ENCODE assay signal across 22 cellular contexts in genomic region chr5:124584991-124585715, GRCh38.
DNase-seq lines count a peak whose midpoint lies in the region; ATAC-seq, FAIRE-seq and TF ChIP-seq lines count a peak whose summit lies in the region.
"Had no signal": no experiment of that assay in that cellular context is flagged by ENCODE, and none has a peak within 500 bp of the region (broad histone marks: within the 10 kb centered on the region; RNA-seq: fewer than 3 reads in every experiment).

No MANE protein-coding gene starts in this region.

- POLR2A ChIA-PET in K562 (lab: Yijun Ruan, JAX) = interaction anchor here (0.6 to 0.8 kb wide), 3 partner anchors 9 to 1592 kb away, joined by 3 read pairs; no protein-coding TSS in a partner anchor

- H3K27me3 Mint-ChIP-seq in activated naive CD4-positive, alpha-beta T cell treated with anti-CD3 and anti-CD28 coated beads for 36 hours (ENCODE audit: low read depth) = peaks cover 6% of the 10 kb centered on the region
- H3K27me3 Mint-ChIP-seq in stimulated activated memory B cell treated with anti-CD40 and anti-IgM and Interleukin-4, amounts not matched to agents 10 μg/mL and 1 μg/mL and 100 μg/mL, for 72 hours = no peaks in the 10 kb centered on the region
- H3K27me3 Mint-ChIP-seq: CD4-positive, alpha-beta memory T cell; central memory CD8-positive, alpha-beta T cell; T-cell had no signal

- no peak for TF ChIP-seq CTCF in K562 (IDR thresholded peaks at IDR 0.05 in 2 of 3, conservative IDR thresholded peaks at IDR 0.05 in 1 of 3; ENCODE audit: insufficient read depth in 2 of 3, low read depth in 1 of 3, low read length in 3 of 3)

- CTCF ChIA-PET in activated naive CD4-positive, alpha-beta T cell treated with anti-CD3 and anti-CD28 coated beads for 36 hours (lab: Charles Lee) = no interaction called here
- CTCF ChIA-PET in K562 (lab: Yijun Ruan, JAX; ENCODE audit: low intra/inter-chr PET ratio) = no interaction called here

- H3K4me1 ChIP-seq in K562 (replicated peaks in 1 of 2; ENCODE audit: control insufficient read depth in 2 of 2, insufficient read depth in 2 of 2, low read length in 2 of 2) = peaks cover 0 to 10% of the 10 kb centered on the region in 2 experiments; a peak in 2 of 5 replicates
- H3K4me1 ChIP-seq: uterus had no signal

- intact Hi-C loops in activated naive CD4-positive, alpha-beta T cell treated with anti-CD3 and anti-CD28 coated beads for 36 hours (cut with micrococcal nuclease) = loop anchor here (1.0 to 5.0 kb wide), 3 partner anchors 58 to 1862 kb away; no protein-coding TSS in a partner anchor
- intact Hi-C loops in K562 (cut with micrococcal nuclease) = no loop called here

- peak; percentile 48 for DNase-seq in activated naive CD4-positive, alpha-beta T cell treated with anti-CD3 and anti-CD28 coated beads for 36 hours
- DNase-seq in activated naive CD4-positive, alpha-beta T cell treated with Interleukin-2 at 50 U/mL for 16 hours = no peak
- DNase-seq in K562 (ENCODE audit: extremely low read depth in 1 of 4, low spot score in 3 of 4) = peak in 1 of 4 experiments; percentile 16
- DNase-seq in NCI-H748 (lab: John Stamatoyannopoulos, UW; ENCODE audit: unreplicated experiment) = no peak
- DNase-seq in GM19239 (ENCODE audit: insufficient read length, low spot score) = no peak
- no peak for DNase-seq in globus pallidus (ENCODE audit: low spot score)
- DNase-seq: activated effector memory CD4-positive, alpha-beta T cell treated with Interleukin-2 at 50 U/mL for 16 hours; amniotic stem cell; CD4-positive, alpha-beta memory T cell; DND-41; glutamatergic neuron; left lung; NCI-H226; T-cell; uterus had no signal

- H3K27ac Mint-ChIP-seq in activated naive CD4-positive, alpha-beta T cell treated with anti-CD3 and anti-CD28 coated beads for 36 hours = no peak overlapping the region
- peak overlapping the region; percentile 83 for H3K27ac Mint-ChIP-seq in stimulated activated memory B cell treated with anti-CD40 and anti-IgM and Interleukin-4, amounts not matched to agents 10 μg/mL and 1 μg/mL and 100 μg/mL, for 72 hours
- H3K27ac Mint-ChIP-seq: CD4-positive, alpha-beta memory T cell had no signal

- no peak overlapping the region for H3K4me2 ChIP-seq in K562 (ENCODE audit: insufficient read depth, low read length)

- FAIRE-seq in K562 (lab: Jason Lieb, UNC) = no peak
- no peak for FAIRE-seq in GM19239 (lab: Jason Lieb, UNC)
- FAIRE-seq: GM18507 had no signal

- 0 out of 5 replicates have a peak, but pooled peaks cover 0 to 6% of the 10 kb centered on the region in 2 experiments for H3K27me3 ChIP-seq in K562 (ENCODE audit: control insufficient read depth in 2 of 2, insufficient read depth in 2 of 2, low read length in 2 of 2)
- H3K27me3 ChIP-seq: esophagus muscularis mucosa, left lung, neutrophil, uterus had no signal

- TF ChIP-seq EP300 in K562 (IDR thresholded peaks at IDR 0.05; ENCODE audit: low read length) = no peak

- no TSS peak for BruUV-seq in K562 (replicated peaks; lab: Mats Ljungman, UMichigan)

- TF ChIP-seq RAD21 in K562 (CRISPR knock-in tag; conservative IDR thresholded peaks at IDR 0.05 in 1 of 2, IDR thresholded peaks at IDR 0.05 in 1 of 2) = no peak

- WGBS in K562 (ENCODE audit: insufficient coverage, low coverage, missing lambda C conversion rate) = 14% methylated on average over 4 of the region's 4 CpGs

- H3K27ac ChIP-seq in K562 (ENCODE audit: extremely low read depth, low read depth, low read length) = no peak overlapping the region
- H3K27ac ChIP-seq: esophagus muscularis mucosa, neutrophil, uterus, VCaP had no signal

- no peak overlapping the region for H3K9ac ChIP-seq in K562 (ENCODE audit: insufficient read depth in 1 of 2, low read depth in 2 of 2, low read length in 2 of 2)

- no peak overlapping the region for H3K4me3 ChIP-seq in K562
- H3K4me3 ChIP-seq: esophagus muscularis mucosa, left lung, uterus had no signal

- in situ Hi-C loops in K562 (cut with MboI) = no loop called here

- H3K79me2 ChIP-seq in K562 (ENCODE audit: control insufficient read depth, insufficient read depth, low read length) = no peaks in the 10 kb centered on the region

- H2AFZ ChIP-seq in K562 (ENCODE audit: low read depth, low read length) = no peak overlapping the region

- H3K9me3 ChIP-seq in K562 (replicated peaks; ENCODE audit: control insufficient read depth, insufficient read depth, low read depth, low read length) = no peaks in the 10 kb centered on the region
- H3K9me3 ChIP-seq: neutrophil, uterus had no signal

- ATAC-seq in HG03432 (IDR thresholded peaks at IDR 0.05; ENCODE audit: unreplicated experiment) (peak; percentile 13), K562 (no peak)
- peak; percentile 38 for ATAC-seq in stimulated activated memory B cell treated with anti-CD40 and anti-IgM and Interleukin-4, amounts not matched to agents 10 μg/mL and 1 μg/mL and 100 μg/mL, for 72 hours
- ATAC-seq: T-cell had no signal

- no peaks in the 10 kb centered on the region for H4K20me1 ChIP-seq in K562 (replicated peaks; ENCODE audit: control insufficient read depth, insufficient read depth, low read length)

- no peak overlapping the region for H3K4me3 Mint-ChIP-seq in activated naive CD4-positive, alpha-beta T cell treated with anti-CD3 and anti-CD28 coated beads for 36 hours
- no peak overlapping the region for H3K4me3 Mint-ChIP-seq in stimulated activated memory B cell treated with anti-CD40 and anti-IgM and Interleukin-4, amounts not matched to agents 10 μg/mL and 1 μg/mL and 100 μg/mL, for 72 hours
- H3K4me3 Mint-ChIP-seq: CD4-positive, alpha-beta memory T cell; central memory CD8-positive, alpha-beta T cell; T-cell had no signal

- no peaks in the 10 kb centered on the region for H3K36me3 Mint-ChIP-seq in activated naive CD4-positive, alpha-beta T cell treated with anti-CD3 and anti-CD28 coated beads for 36 hours (ENCODE audit: low read depth)
- H3K36me3 Mint-ChIP-seq in stimulated activated memory B cell treated with anti-CD40 and anti-IgM and Interleukin-4, amounts not matched to agents 10 μg/mL and 1 μg/mL and 100 μg/mL, for 72 hours = no peaks in the 10 kb centered on the region
- H3K36me3 Mint-ChIP-seq: CD4-positive, alpha-beta memory T cell; T-cell had no signal

- peaks cover 2% of the 10 kb centered on the region for H3K9me3 Mint-ChIP-seq in activated naive CD4-positive, alpha-beta T cell treated with anti-CD3 and anti-CD28 coated beads for 36 hours
- H3K9me3 Mint-ChIP-seq in stimulated activated memory B cell treated with anti-CD40 and anti-IgM and Interleukin-4, amounts not matched to agents 10 μg/mL and 1 μg/mL and 100 μg/mL, for 72 hours = no peaks in the 10 kb centered on the region
- H3K9me3 Mint-ChIP-seq: CD4-positive, alpha-beta memory T cell; T-cell had no signal

- no peaks in the 10 kb centered on the region for H3K9me1 ChIP-seq in K562 (ENCODE audit: control insufficient read depth, insufficient read depth, low read length)

- peaks cover 17% of the 10 kb centered on the region for H3K4me1 Mint-ChIP-seq in activated naive CD4-positive, alpha-beta T cell treated with anti-CD3 and anti-CD28 coated beads for 36 hours (ENCODE audit: low read depth)
- peaks cover 36% of the 10 kb centered on the region for H3K4me1 Mint-ChIP-seq in stimulated activated memory B cell treated with anti-CD40 and anti-IgM and Interleukin-4, amounts not matched to agents 10 μg/mL and 1 μg/mL and 100 μg/mL, for 72 hours
- H3K4me1 Mint-ChIP-seq: central memory CD8-positive, alpha-beta T cell had no signal

- H3K36me3 ChIP-seq in K562 (ENCODE audit: control insufficient read depth, insufficient read depth, low read length) = no peaks in the 10 kb centered on the region
- H3K36me3 ChIP-seq: esophagus muscularis mucosa, left lung, neutrophil, uterus had no signal

- TF ChIP-seq POLR2A in K562 (conservative IDR thresholded peaks at IDR 0.05) = no peak

TF ChIP-seq in K562, 482 proteins besides CTCF, POLR2A, EP300 and RAD21:
- peak; percentile 56 for TF ChIP-seq ATF3 (IDR thresholded peaks at IDR 0.05)
- TF ChIP-seq ATF3 (CRISPR knock-in tag; conservative IDR thresholded peaks at IDR 0.05) = no peak
- no peak for TF ChIP-seq CREB5 (CRISPR knock-in tag; IDR thresholded peaks at IDR 0.05)
- peak; percentile 34; the same call in 1 of the 2 replicates for TF ChIP-seq JUND (IDR thresholded peaks at IDR 0.05; ENCODE audit: borderline replicate concordance, low read depth, low read length)
- no peak for TF ChIP-seq JUND (tag; IDR thresholded peaks at IDR 0.05; ENCODE audit: borderline replicate concordance, low read depth, low read length)
- TF ChIP-seq ZNF699 (CRISPR knock-in tag; IDR thresholded peaks at IDR 0.05; ENCODE audit: insufficient replicate concordance) = no peak
